ENCODE assay signal across 25 cellular contexts in genomic region chr7:147472556-147472955, GRCh38.
"Had no signal": no experiment of that assay in that cellular context is flagged by ENCODE, and none has a peak within 500 bp of the region (broad histone marks: within the 10 kb centered on the region; RNA-seq: fewer than 3 reads in every experiment).

No MANE protein-coding gene starts in this region.

- ATAC-seq: activated CD8-positive, alpha-beta T cell treated with anti-CD3 and anti-CD28 coated beads for 36 hours; activated naive CD4-positive, alpha-beta T cell treated with anti-CD3 and anti-CD28 coated beads, Interleukin-2, amount 50 U/mL, for 72 hours; activated T-cell treated with anti-CD3 and anti-CD28 coated beads, Interleukin-2, amount 50 U/mL, for 4 hours; body of pancreas; PC-3; Right ventricle myocardium inferior had no signal

- H3K27ac ChIP-seq: adrenal gland, body of pancreas, breast epithelium, KMS-11, Peyer's patch, RWPE1 had no signal

- H3K9me3 ChIP-seq: adrenal gland, body of pancreas, breast epithelium, Peyer's patch had no signal

- H3K9ac ChIP-seq: KMS-11 had no signal

- H3K4me1 ChIP-seq: adrenal gland, body of pancreas, breast epithelium, Peyer's patch had no signal

- H3K27me3 ChIP-seq: adrenal gland, body of pancreas, breast epithelium, Peyer's patch had no signal

- H3K36me3 ChIP-seq: adrenal gland, breast epithelium, Peyer's patch had no signal

- H3K4me2 ChIP-seq: KMS-11 had no signal

- DNase-seq: activated CD4-positive, alpha-beta T cell treated with anti-CD3 and anti-CD28 coated beads, Interleukin-2, amount 10 ng/mL, durations not matched to agents 24 days and 14 days; activated CD4-positive, alpha-beta T cell treated with anti-CD3 and anti-CD28 coated beads, Interleukin-2, amount 50 U/mL, for 4 hours; activated CD8-positive, alpha-beta T cell treated with anti-CD3 and anti-CD28 coated beads for 36 hours; activated gamma-delta T cell treated with Interleukin-2 at 50 U/mL for 16 hours; activated naive CD4-positive, alpha-beta T cell treated with anti-CD3 and anti-CD28 coated beads for 36 hours; activated T-cell treated with anti-CD3 and anti-CD28 coated beads, Interleukin-2, amount 50 U/mL, for 4 hours; adrenal gland; body of pancreas; MM.1S; MV-4-11; NCI-H1092; NCI-H1436 treated with DMSO at 0.1 percent for 48 hours; NCI-H1694 treated with DMSO at 0.1 percent for 48 hours; NCI-H2029; NCI-H345; NCI-H524 treated with DMSO at 0.1 percent for 48 hours; PC-3; Peyer's patch; SIG-M5; T1000 had no signal

- H3K4me3 ChIP-seq: adrenal gland, body of pancreas, breast epithelium, Peyer's patch had no signal
